11 cellular contexts compared by ENCODE assay signal in the genomic region with DNA sequence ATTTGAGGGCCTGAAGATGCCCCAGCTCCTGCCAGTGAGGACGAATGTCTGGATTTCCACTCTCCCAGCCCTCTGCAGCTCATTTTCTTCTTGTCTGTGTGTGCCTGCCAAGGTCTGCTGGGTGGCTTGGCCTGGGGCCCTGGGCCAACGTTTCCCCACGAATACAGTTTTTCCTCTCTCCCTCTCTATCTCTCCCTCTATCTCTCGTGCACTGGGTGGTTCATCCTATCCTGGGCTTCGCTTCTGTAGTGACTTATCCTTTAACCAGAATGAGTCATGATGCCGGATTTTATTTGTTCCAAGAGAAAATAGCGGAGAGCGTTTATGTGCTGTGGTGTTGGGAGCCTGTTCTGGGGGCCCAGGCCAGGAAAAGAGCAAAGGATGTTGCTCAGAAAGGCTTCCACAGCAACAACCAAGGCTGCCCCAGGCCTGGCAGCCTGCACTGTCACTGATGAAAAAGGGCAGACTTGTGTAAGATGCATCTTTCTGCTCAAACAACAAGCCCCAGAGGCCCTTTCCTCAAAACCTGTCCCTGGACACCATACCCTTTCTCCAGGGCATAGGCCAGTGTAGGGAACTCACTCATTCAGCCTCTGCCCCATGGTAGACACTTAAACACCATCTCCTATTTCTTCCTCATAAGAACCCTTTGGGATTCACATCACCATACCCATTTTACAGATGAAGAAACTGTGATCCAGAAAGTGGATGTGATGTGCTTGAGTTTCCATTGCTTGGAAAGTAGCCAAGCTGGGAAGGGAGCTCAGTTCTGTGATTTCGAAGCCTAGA. TPM values are rescaled to one million over a fixed set of nuclear protein-coding genes. Genes with fewer than 3 reads are reported as not detected.
DNase-seq lines count a peak whose midpoint lies in the region; ATAC-seq and TF ChIP-seq lines count a peak whose summit lies in the region.
"Had no signal": no experiment of that assay in that cellular context is flagged by ENCODE, and none has a peak within 500 bp of the region (broad histone marks: within the 10 kb centered on the region; RNA-seq: fewer than 3 reads in every experiment).

No MANE protein-coding gene starts in this region.

- no peaks in the 10 kb centered on the region for H3K9me3 ChIP-seq in colonic mucosa

- H3K9ac ChIP-seq in colonic mucosa (ENCODE audit: low read depth in 2 of 2, low read length in 2 of 2): no peak overlapping the region

- H3K4me1 Mint-ChIP-seq in activated naive CD8-positive, alpha-beta T cell treated with anti-CD3 and anti-CD28 coated beads, Interleukin-2, amount 10 ng/mL, durations not matched to agents 7 days and 5 days: peaks cover 14% of the 10 kb centered on the region
- peaks cover 4% of the 10 kb centered on the region for H3K4me1 Mint-ChIP-seq in activated naive CD8-positive, alpha-beta T cell treated with anti-CD3 and anti-CD28 coated beads for 36 hours

- POLR2A ChIA-PET in activated naive CD8-positive, alpha-beta T cell treated with anti-CD3 and anti-CD28 coated beads, Interleukin-2, amount 10 ng/mL, durations not matched to agents 7 days and 5 days (lab: Charles Lee): no interaction called here

- H3K4me3 Mint-ChIP-seq in activated naive CD8-positive, alpha-beta T cell treated with anti-CD3 and anti-CD28 coated beads, Interleukin-2, amount 10 ng/mL, durations not matched to agents 7 days and 5 days: no peak overlapping the region
- no peak overlapping the region for H3K4me3 Mint-ChIP-seq in activated naive CD8-positive, alpha-beta T cell treated with anti-CD3 and anti-CD28 coated beads for 36 hours

- peak overlapping the region; percentile 2 for H3K27ac Mint-ChIP-seq in activated naive CD8-positive, alpha-beta T cell treated with anti-CD3 and anti-CD28 coated beads, Interleukin-2, amount 10 ng/mL, durations not matched to agents 7 days and 5 days
- no peak overlapping the region for H3K27ac Mint-ChIP-seq in activated naive CD8-positive, alpha-beta T cell treated with anti-CD3 and anti-CD28 coated beads for 36 hours

- ATAC-seq in activated naive CD8-positive, alpha-beta T cell treated with anti-CD3 and anti-CD28 coated beads, Interleukin-2, amount 10 ng/mL, durations not matched to agents 7 days and 5 days (ENCODE audit: low read depth): no peak
- no peak for ATAC-seq in HG02759 (IDR thresholded peaks at IDR 0.05; ENCODE audit: unreplicated experiment)
- ATAC-seq in GM18867 (IDR thresholded peaks at IDR 0.05; ENCODE audit: unreplicated experiment): no peak

- no peak for TF ChIP-seq CTCF in colonic mucosa (IDR thresholded peaks at IDR 0.05)

- no peaks in the 10 kb centered on the region for H3K36me3 ChIP-seq in colonic mucosa

- no peak overlapping the region for H3K27ac ChIP-seq in colonic mucosa
- H3K27ac ChIP-seq: C4-2B, HL-60 had no signal

- H3K27me3 ChIP-seq in colonic mucosa: no peaks in the 10 kb centered on the region

- no peaks in the 10 kb centered on the region for H3K4me1 ChIP-seq in colonic mucosa

- no peaks in the 10 kb centered on the region for H3K9me3 Mint-ChIP-seq in activated naive CD8-positive, alpha-beta T cell treated with anti-CD3 and anti-CD28 coated beads, Interleukin-2, amount 10 ng/mL, durations not matched to agents 7 days and 5 days
- no peaks in the 10 kb centered on the region for H3K9me3 Mint-ChIP-seq in activated naive CD8-positive, alpha-beta T cell treated with anti-CD3 and anti-CD28 coated beads for 36 hours

- H3K4me3 ChIP-seq in colonic mucosa: no peak overlapping the region

- H3K36me3 Mint-ChIP-seq in activated naive CD8-positive, alpha-beta T cell treated with anti-CD3 and anti-CD28 coated beads, Interleukin-2, amount 10 ng/mL, durations not matched to agents 7 days and 5 days: peaks cover 6% of the 10 kb centered on the region
- no peaks in the 10 kb centered on the region for H3K36me3 Mint-ChIP-seq in activated naive CD8-positive, alpha-beta T cell treated with anti-CD3 and anti-CD28 coated beads for 36 hours

- DNase-seq in activated naive CD8-positive, alpha-beta T cell treated with anti-CD3 and anti-CD28 coated beads, Interleukin-2, amount 10 ng/mL, durations not matched to agents 7 days and 5 days: peak; percentile 10
- no peak for DNase-seq in activated naive CD8-positive, alpha-beta T cell treated with anti-CD3 and anti-CD28 coated beads for 36 hours
- DNase-seq in colonic mucosa (peak; percentile 24), lung microvascular endothelial cell (ENCODE audit: low read depth in 2 of 2) (peak; percentile 87 to 91), NCI-H1417 (lab: John Stamatoyannopoulos, UW) (no peak), GM19238 (ENCODE audit: insufficient read length, low spot score) (no peak)
- DNase-seq: hippocampal formation had no signal

- peaks cover 3% of the 10 kb centered on the region for H3K27me3 Mint-ChIP-seq in activated naive CD8-positive, alpha-beta T cell treated with anti-CD3 and anti-CD28 coated beads, Interleukin-2, amount 10 ng/mL, durations not matched to agents 7 days and 5 days
- peaks cover 3% of the 10 kb centered on the region for H3K27me3 Mint-ChIP-seq in activated naive CD8-positive, alpha-beta T cell treated with anti-CD3 and anti-CD28 coated beads for 36 hours

- intact Hi-C loops in colonic mucosa (cut with DNase I): no loop called here

RNA-seq across cellular contexts. Expression of a gene that starts 47.3 kb away (rescaled TPM):
- total RNA-seq in activated naive CD8-positive, alpha-beta T cell treated with anti-CD3 and anti-CD28 coated beads, Interleukin-2, amount 10 ng/mL, durations not matched to agents 7 days and 5 days: under 1 TPM; 0.57 to 0.61 TPM
- 1 to 10 TPM; 1.7 to 1.8 TPM for total RNA-seq in activated naive CD8-positive, alpha-beta T cell treated with anti-CD3 and anti-CD28 coated beads for 36 hours
- total RNA-seq in colonic mucosa (1 to 10 TPM; 2.4 to 4.1 TPM), lung microvascular endothelial cell (6.3 and 8.7 TPM in 2 replicates)

Comparison
In these comparisons a context has a peak if more than half of its experiments do, and no peak if none do; other contexts are left out.
1. DNase-seq: peak in activated naive CD8-positive, alpha-beta T cell treated with anti-CD3 and anti-CD28 coated beads, Interleukin-2, amount 10 ng/mL, durations not matched to agents 7 days and 5 days (single experiment), colonic mucosa (single experiment) and lung microvascular endothelial cell (2 of 2); none in activated naive CD8-positive, alpha-beta T cell treated with anti-CD3 and anti-CD28 coated beads for 36 hours (single experiment), NCI-H1417 (0 of 3) and GM19238 (single experiment).